ENCODE assay signal across 7 cellular contexts in the genomic region with DNA sequence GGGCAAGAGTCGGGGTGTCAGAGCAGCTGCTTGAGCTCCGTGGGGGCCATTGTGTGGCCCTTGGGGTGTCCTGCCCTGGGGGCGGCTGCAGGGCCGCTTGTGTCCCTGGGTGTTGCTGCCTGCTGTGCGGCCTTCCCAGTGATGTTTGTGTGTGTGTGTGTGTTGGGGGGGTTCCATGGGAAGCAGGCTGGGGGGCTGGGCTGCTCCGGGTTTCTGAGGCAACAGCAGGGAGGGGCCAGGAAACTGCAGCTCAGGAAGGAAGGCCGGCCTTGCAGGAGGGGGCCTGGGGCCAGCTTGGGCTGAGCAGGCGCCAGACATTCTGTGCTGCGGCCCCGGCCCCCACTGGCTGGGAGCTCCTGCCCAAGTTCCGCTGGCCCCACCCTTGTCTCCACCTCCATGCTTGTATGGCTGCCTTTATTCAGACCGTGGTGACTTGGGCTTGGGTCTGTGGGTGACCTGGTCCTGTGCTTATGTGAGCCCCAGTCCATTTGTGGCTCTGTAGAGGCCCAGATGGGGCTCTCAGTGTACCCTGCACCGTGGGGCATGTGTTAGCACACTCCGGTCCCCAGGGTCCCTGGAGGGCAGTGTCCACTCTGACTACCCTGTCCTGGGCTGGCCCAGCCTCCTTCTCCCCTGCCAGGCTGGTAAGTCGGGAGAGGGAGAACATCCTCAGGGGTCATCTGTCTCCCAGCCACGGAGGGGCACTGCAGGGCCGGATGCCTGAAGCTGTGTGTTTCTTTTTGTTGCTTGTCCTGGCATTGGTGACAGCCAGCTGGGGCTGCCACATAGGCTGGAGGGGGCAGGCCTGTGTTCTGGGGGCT. TPM values are rescaled to one million over a fixed set of nuclear protein-coding genes. Genes with fewer than 3 reads are reported as not detected.
A peak's percentile ranks its signal among the peaks of the same experiment; 100 is the strongest.
DNase-seq lines count a peak whose midpoint lies in the region; ATAC-seq and TF ChIP-seq lines count a peak whose summit lies in the region.

No MANE protein-coding gene starts in this region.

- DNase-seq in GM23338 (ENCODE audit: low spot score) (peak; percentile 62), RWPE1 (ENCODE audit: low spot score) (no peak), Right ventricle myocardium inferior (ENCODE audit: missing footprints) (no peak), smooth muscle cell (lab: John Stamatoyannopoulos, UW; ENCODE audit: unreplicated experiment) (peak; percentile 59), retina (no peak)

- 0 out of 2 replicates have a peak overlapping the region, but pooled peaks have one; percentile 67 for H3K27ac Mint-ChIP-seq in GM23338

- H3K9ac ChIP-seq in smooth muscle cell (ENCODE audit: low read depth): no peak overlapping the region

- no peaks in the 10 kb centered on the region for H3K9me3 ChIP-seq in smooth muscle cell (replicated peaks; ENCODE audit: low read depth)

- H3K4me1 ChIP-seq in GM23338 (ENCODE audit: insufficient read depth) (peaks cover 11% of the 10 kb centered on the region; the same call in 1 of the 2 replicates), smooth muscle cell (ENCODE audit: low read depth) (peaks cover 4% of the 10 kb centered on the region)

- H3K27me3 ChIP-seq in GM23338 (ENCODE audit: insufficient read depth) (peaks cover 16% of the 10 kb centered on the region), smooth muscle cell (ENCODE audit: low read depth) (no peaks in the 10 kb centered on the region)

- no peaks in the 10 kb centered on the region for H3K9me3 Mint-ChIP-seq in GM23338

- H3K36me3 Mint-ChIP-seq in GM23338 (ENCODE audit: low read depth): no peaks in the 10 kb centered on the region

- H3K27me3 Mint-ChIP-seq in GM23338 (ENCODE audit: insufficient read depth, low read depth, poor library complexity): peaks cover 38% of the 10 kb centered on the region

- peak overlapping the region; percentile 55; the same call in 1 of the 2 replicates for H3K4me2 ChIP-seq in GM23338
- H3K4me2 ChIP-seq in smooth muscle cell: peak overlapping the region; percentile 71

- POLR2A ChIA-PET in RWPE1 (lab: Yijun Ruan, JAX; ENCODE audit: low non-redundant PET): interaction anchor here (0.5 to 1.9 kb wide), 3 partner anchors 9 to 83 kb away, joined by 3 to 8 read pairs (median 8); a partner anchor contains a TSS

- H3K27ac ChIP-seq in GM23338 (ENCODE audit: low read depth): no peak overlapping the region
- H3K27ac ChIP-seq in RWPE1: peak overlapping the region; percentile 53
- H3K27ac ChIP-seq in smooth muscle cell (ENCODE audit: low read depth): peak overlapping the region; percentile 0

- intact Hi-C loops in Right ventricle myocardium inferior (cut with DNase I): loop anchor here (1.0 to 10.0 kb wide), 2 partner anchors 15 to 199 kb away; no protein-coding TSS in a partner anchor

- H3K4me1 Mint-ChIP-seq in GM23338: peaks cover 32% of the 10 kb centered on the region

- TF ChIP-seq CTCF in GM23338 (conservative IDR thresholded peaks at IDR 0.05; ENCODE audit: low read depth in 2 of 2) (peak; percentile 35 to 53; a peak in 3 of 4 replicates), RWPE1 (conservative IDR thresholded peaks at IDR 0.05; ENCODE audit: low read depth) (no peak; the same call in 1 of the 2 replicates), smooth muscle cell (IDR thresholded peaks at IDR 0.05; ENCODE audit: borderline replicate concordance, insufficient read depth, poor library complexity, severe bottlenecking) (peak; percentile 6)

- H3F3A ChIP-seq in GM23338 (replicated peaks; ENCODE audit: low read depth): 0 out of 2 replicates have a peak, but pooled peaks cover 3% of the 10 kb centered on the region
- peaks cover 11% of the 10 kb centered on the region for H3F3A ChIP-seq in smooth muscle cell (ENCODE audit: low read depth)

- H3K79me2 ChIP-seq in GM23338 (replicated peaks; ENCODE audit: insufficient read depth) (no peaks in the 10 kb centered on the region), smooth muscle cell (ENCODE audit: low read depth) (no peaks in the 10 kb centered on the region)

- H3K4me3 ChIP-seq in GM23338 (no peak overlapping the region), smooth muscle cell (no peak overlapping the region)

- CTCF ChIA-PET in RWPE1 (lab: Yijun Ruan, JAX): interaction anchor here (0.6 to 5.6 kb wide), 4 partner anchors 9 to 27 kb away, joined by 3 to 96 read pairs (median 4); no protein-coding TSS in a partner anchor

- ATAC-seq in GM23338 (peak; percentile 11), Right ventricle myocardium inferior (peak; percentile 19), GM18861 (IDR thresholded peaks at IDR 0.05; ENCODE audit: unreplicated experiment) (no peak), GM19397 (IDR thresholded peaks at IDR 0.05; ENCODE audit: unreplicated experiment) (no peak)

- 0 out of 2 replicates have a peak overlapping the region, but pooled peaks have one; percentile 63 for H2AFZ ChIP-seq in GM23338
- H2AFZ ChIP-seq in smooth muscle cell (ENCODE audit: low read depth): no peak overlapping the region

- 44% methylated on average over 14 of the region's 17 CpGs for WGBS in smooth muscle cell (ENCODE audit: low lambda C conversion rate)

- no peak overlapping the region; the same call in 2 of the 3 replicates for H3K4me3 Mint-ChIP-seq in GM23338

- H3K9me2 ChIP-seq in GM23338 (ENCODE audit: insufficient read depth): no peaks in the 10 kb centered on the region

- H4K20me1 ChIP-seq in GM23338 (replicated peaks; ENCODE audit: insufficient read depth): no peaks in the 10 kb centered on the region
- no peaks in the 10 kb centered on the region for H4K20me1 ChIP-seq in smooth muscle cell (ENCODE audit: low read depth)

- H3K36me3 ChIP-seq in GM23338 (ENCODE audit: insufficient read depth) (no peaks in the 10 kb centered on the region), smooth muscle cell (ENCODE audit: low read depth) (no peaks in the 10 kb centered on the region)

TF ChIP-seq in GM23338, 12 proteins besides CTCF, POLR2A, EP300 and RAD21 (continues in another document):
- TF ChIP-seq STAT1 (IDR thresholded peaks at IDR 0.05; ENCODE audit: unreplicated experiment) (no peak), JUNB (IDR thresholded peaks at IDR 0.05; ENCODE audit: unreplicated experiment) (no peak), ZNF114 (CRISPR knock-in tag; IDR thresholded peaks at IDR 0.05) (no peak), EZH2phosphoT487 (IDR thresholded peaks at IDR 0.05; ENCODE audit: unreplicated experiment) (no peak), CREB1 (CRISPR knock-in tag; IDR thresholded peaks at IDR 0.05; ENCODE audit: low read depth) (no peak), EZH2 (IDR thresholded peaks at IDR 0.05; ENCODE audit: low read depth, unreplicated experiment) (no peak), ZNF331 (CRISPR knock-in tag; IDR thresholded peaks at IDR 0.05; ENCODE audit: low read depth) (no peak)
- TF ChIP-seq, protein P1, sequence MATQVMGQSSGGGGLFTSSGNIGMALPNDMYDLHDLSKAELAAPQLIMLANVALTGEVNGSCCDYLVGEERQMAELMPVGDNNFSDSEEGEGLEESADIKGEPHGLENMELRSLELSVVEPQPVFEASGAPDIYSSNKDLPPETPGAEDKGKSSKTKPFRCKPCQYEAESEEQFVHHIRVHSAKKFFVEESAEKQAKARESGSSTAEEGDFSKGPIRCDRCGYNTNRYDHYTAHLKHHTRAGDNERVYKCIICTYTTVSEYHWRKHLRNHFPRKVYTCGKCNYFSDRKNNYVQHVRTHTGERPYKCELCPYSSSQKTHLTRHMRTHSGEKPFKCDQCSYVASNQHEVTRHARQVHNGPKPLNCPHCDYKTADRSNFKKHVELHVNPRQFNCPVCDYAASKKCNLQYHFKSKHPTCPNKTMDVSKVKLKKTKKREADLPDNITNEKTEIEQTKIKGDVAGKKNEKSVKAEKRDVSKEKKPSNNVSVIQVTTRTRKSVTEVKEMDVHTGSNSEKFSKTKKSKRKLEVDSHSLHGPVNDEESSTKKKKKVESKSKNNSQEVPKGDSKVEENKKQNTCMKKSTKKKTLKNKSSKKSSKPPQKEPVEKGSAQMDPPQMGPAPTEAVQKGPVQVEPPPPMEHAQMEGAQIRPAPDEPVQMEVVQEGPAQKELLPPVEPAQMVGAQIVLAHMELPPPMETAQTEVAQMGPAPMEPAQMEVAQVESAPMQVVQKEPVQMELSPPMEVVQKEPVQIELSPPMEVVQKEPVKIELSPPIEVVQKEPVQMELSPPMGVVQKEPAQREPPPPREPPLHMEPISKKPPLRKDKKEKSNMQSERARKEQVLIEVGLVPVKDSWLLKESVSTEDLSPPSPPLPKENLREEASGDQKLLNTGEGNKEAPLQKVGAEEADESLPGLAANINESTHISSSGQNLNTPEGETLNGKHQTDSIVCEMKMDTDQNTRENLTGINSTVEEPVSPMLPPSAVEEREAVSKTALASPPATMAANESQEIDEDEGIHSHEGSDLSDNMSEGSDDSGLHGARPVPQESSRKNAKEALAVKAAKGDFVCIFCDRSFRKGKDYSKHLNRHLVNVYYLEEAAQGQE (IDR thresholded peaks at IDR 0.05; ENCODE audit: unreplicated experiment): no peak

RNA-seq across cellular contexts. Expression of a gene that starts 4.6 kb away (rescaled TPM):
- total RNA-seq in GM23338 (2014; rRNA removed; shearing (Covaris generic)): 0.21 TPM in 1 of 2 replicates, not detected in the other
- not detected in 2 replicates for polyA plus RNA-seq in GM23338 (2016; fragmentation: Nextera tagmentation; extraction: Ambion mirVana)
- 38.4 TPM for total RNA-seq in Right ventricle myocardium inferior
- 0.54 and 2.9 TPM in 2 replicates for total RNA-seq in smooth muscle cell
- 9.7 and 11.3 TPM in 2 replicates for polyA plus RNA-seq in smooth muscle cell

RNA-seq across cellular contexts. Expression of a gene that starts 8.9 kb away (rescaled TPM):
- total RNA-seq in GM23338 (2014; rRNA removed; shearing (Covaris generic)): 15.0 and 21.0 TPM in 2 replicates
- polyA plus RNA-seq in GM23338 (2016; fragmentation: Nextera tagmentation; extraction: Ambion mirVana) (54.4 and 58.9 TPM in 2 replicates), smooth muscle cell (83.4 and 89.5 TPM in 2 replicates)
- total RNA-seq in Right ventricle myocardium inferior (39.0 TPM), smooth muscle cell (24.9 and 41.0 TPM in 2 replicates)

RNA-seq across cellular contexts. Expression of a gene that starts 18.1 kb away (rescaled TPM):
- 0.73 and 0.85 TPM in 2 replicates for total RNA-seq in GM23338 (2014; rRNA removed; shearing (Covaris generic))
- polyA plus RNA-seq in GM23338 (2016; fragmentation: Nextera tagmentation; extraction: Ambion mirVana) (0.68 and 0.82 TPM in 2 replicates), smooth muscle cell (0.87 and 5.2 TPM in 2 replicates)
- total RNA-seq in Right ventricle myocardium inferior (0.30 TPM), smooth muscle cell (0.09 and 2.0 TPM in 2 replicates)

RNA-seq across cellular contexts. Expression of a gene that starts 25.3 kb away (rescaled TPM):
- total RNA-seq in GM23338 (2014; rRNA removed; shearing (Covaris generic)): 15.0 and 19.7 TPM in 2 replicates
- polyA plus RNA-seq in GM23338 (2016; fragmentation: Nextera tagmentation; extraction: Ambion mirVana): 12.5 and 13.1 TPM in 2 replicates
- total RNA-seq in Right ventricle myocardium inferior: 6.6 TPM
- 14.9 and 17.4 TPM in 2 replicates for total RNA-seq in smooth muscle cell
- 24.6 and 25.4 TPM in 2 replicates for polyA plus RNA-seq in smooth muscle cell

RNA-seq across cellular contexts. Expression of a gene that starts 25.8 kb away (rescaled TPM):
- total RNA-seq in GM23338 (2014; rRNA removed; shearing (Covaris generic)): 0.74 and 1.1 TPM in 2 replicates
- polyA plus RNA-seq in GM23338 (2016; fragmentation: Nextera tagmentation; extraction: Ambion mirVana): 0.24 and 0.27 TPM in 2 replicates
- total RNA-seq in Right ventricle myocardium inferior: 0.49 TPM
- total RNA-seq in smooth muscle cell: 2.9 and 6.4 TPM in 2 replicates
- polyA plus RNA-seq in smooth muscle cell: 3.1 and 4.3 TPM in 2 replicates

Comparison
In these comparisons a context has a peak if more than half of its experiments do, and no peak if none do; other contexts are left out.
1. ATAC-seq: peak in GM23338 (single experiment) and Right ventricle myocardium inferior (single experiment); none in GM18861 (single experiment) and GM19397 (single experiment).
2. DNase-seq: peak in GM23338 (single experiment) and smooth muscle cell (single experiment); none in RWPE1 (single experiment), Right ventricle myocardium inferior (single experiment) and retina (single experiment).
3. RNA of a gene that starts 4.6 kb away (total RNA-seq): 38.4 TPM in Right ventricle myocardium inferior (single experiment); 0.54 to 2.9 TPM in smooth muscle cell and 0.21 TPM in GM23338; every median in the first group is over 10 times any median in the second.